In genomic region chr1:174032823-174033222, GRCh38 we compare ENCODE assay signal across 15 cellular contexts. TPM values are rescaled to one million over a fixed set of nuclear protein-coding genes. Genes with fewer than 3 reads are reported as not detected.
A peak's percentile ranks its signal among the peaks of the same experiment; 100 is the strongest.
DNase-seq lines count a peak whose midpoint lies in the region; ATAC-seq and TF ChIP-seq lines count a peak whose summit lies in the region.
"Had no signal": no experiment of that assay in that cellular context is flagged by ENCODE, and none has a peak within 500 bp of the region (broad histone marks: within the 10 kb centered on the region; RNA-seq: fewer than 3 reads in every experiment).

No MANE protein-coding gene starts in this region.

- intact Hi-C loops in colonic mucosa (cut with DNase I) = no loop called here

- no peaks in the 10 kb centered on the region for H3K36me3 ChIP-seq in colonic mucosa
- H3K36me3 ChIP-seq: BLaER1 treated with 17β-estradiol and CSF1 and Interleukin-3, amounts not matched to agents 10 nM and 100 nM had no signal

- H3K4me3 ChIP-seq in fibroblast of villous mesenchyme (ENCODE audit: low read depth, low read length) = no peak overlapping the region
- H3K4me3 ChIP-seq in colonic mucosa = no peak overlapping the region
- H3K4me3 ChIP-seq: A549; BLaER1 treated with 17β-estradiol and CSF1 and Interleukin-3, amounts not matched to agents 10 nM and 100 nM had no signal

- TF ChIP-seq CTCF in fibroblast of villous mesenchyme (IDR thresholded peaks at IDR 0.05; ENCODE audit: insufficient read depth, low read depth, low read length) = no peak
- TF ChIP-seq CTCF in colonic mucosa (IDR thresholded peaks at IDR 0.05) = no peak

- H3K4me1 ChIP-seq in colonic mucosa = no peaks in the 10 kb centered on the region
- H3K4me1 ChIP-seq: BLaER1 treated with 17β-estradiol and CSF1 and Interleukin-3, amounts not matched to agents 10 nM and 100 nM had no signal

- H3K27ac ChIP-seq in colonic mucosa = no peak overlapping the region
- H3K27ac ChIP-seq: A549; BLaER1 treated with 17β-estradiol and CSF1 and Interleukin-3, amounts not matched to agents 10 nM and 100 nM; KMS-11 had no signal

- H3K9ac ChIP-seq in colonic mucosa (ENCODE audit: low read depth in 2 of 2, low read length in 2 of 2) = no peak overlapping the region
- H3K9ac ChIP-seq: BLaER1 treated with 17β-estradiol and CSF1 and Interleukin-3, amounts not matched to agents 10 nM and 100 nM; KMS-11 had no signal

- no peaks in the 10 kb centered on the region for H3K9me3 ChIP-seq in colonic mucosa
- H3K9me3 ChIP-seq: A549; BLaER1 treated with 17β-estradiol and CSF1 and Interleukin-3, amounts not matched to agents 10 nM and 100 nM had no signal

- DNase-seq in H4 (ENCODE audit: low spot score) (peak; percentile 54), amniotic epithelial cell (ENCODE audit: low read depth) (peak; percentile 58), fibroblast of villous mesenchyme (ENCODE audit: low read depth) (peak; percentile 67), GM03348 (ENCODE audit: low spot score) (no peak), NCI-H2171 treated with DMSO at 0.1 percent for 48 hours (lab: John Stamatoyannopoulos, UW) (no peak), colonic mucosa (no peak)
- DNase-seq: CD4-positive, CD25-positive, alpha-beta regulatory T cell; DMS153; DMS79 treated with DMSO at 0.1 percent for 48 hours; EL; GDM1 had no signal

- no peaks in the 10 kb centered on the region for H3K27me3 ChIP-seq in colonic mucosa
- H3K27me3 ChIP-seq: BLaER1 treated with 17β-estradiol and CSF1 and Interleukin-3, amounts not matched to agents 10 nM and 100 nM had no signal

- no peak for ATAC-seq in HG02571 (IDR thresholded peaks at IDR 0.05; ENCODE audit: unreplicated experiment)
- ATAC-seq: A549 had no signal

RNA-seq across cellular contexts. Expression of gene RC3H1, which starts 10.7 kb away (rescaled TPM):
- 8.8 and 9.5 TPM in 2 replicates for total RNA-seq in H4 (2014; rRNA removed; shearing (Covaris generic))
- total RNA-seq in fibroblast of villous mesenchyme (20.9 and 30.7 TPM in 2 replicates), colonic mucosa (10 to 100 TPM; 26.6 to 37.5 TPM)

Comparison
In these comparisons a context has a peak if more than half of its experiments do, and no peak if none do; other contexts are left out.
1. DNase-seq: peak in H4 (single experiment), amniotic epithelial cell (single experiment) and fibroblast of villous mesenchyme (single experiment); none in GM03348 (single experiment), NCI-H2171 treated with DMSO at 0.1 percent for 48 hours (single experiment) and colonic mucosa (single experiment).